ENCODE assay signal across 1 cellular context in genomic region chr12:120617193-120617592, GRCh38. TPM values are rescaled to one million over a fixed set of nuclear protein-coding genes. Genes with fewer than 3 reads are reported as not detected.
"Had no signal": no experiment of that assay in that cellular context is flagged by ENCODE, and none has a peak within 500 bp of the region (broad histone marks: within the 10 kb centered on the region; RNA-seq: fewer than 3 reads in every experiment).

No MANE protein-coding gene starts in this region.

RNA-seq across cellular contexts. Expression of gene CABP1, which starts 23.2 kb away (rescaled TPM):
- total RNA-seq: G401 had no signal
